8 cellular contexts compared by ENCODE assay signal in the genomic region with DNA sequence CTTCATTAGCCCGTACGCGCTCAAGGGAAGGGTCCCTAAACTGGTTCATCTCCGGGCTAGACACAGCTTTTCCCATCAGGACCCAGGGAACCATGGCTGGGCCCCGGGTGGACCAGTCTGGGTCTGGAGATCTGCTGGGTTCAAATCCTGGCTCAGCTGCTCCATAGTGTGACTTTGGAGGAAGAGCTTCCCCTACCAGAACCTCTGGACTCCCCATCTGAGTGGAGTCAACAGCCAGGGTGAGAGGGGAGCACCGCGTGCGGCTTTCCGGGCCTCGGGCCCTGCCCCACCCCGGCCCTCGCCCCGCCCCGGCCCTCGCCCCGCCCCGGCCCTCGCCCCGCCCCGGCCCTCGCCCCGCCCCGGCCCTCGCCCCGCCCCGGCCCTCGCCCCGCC. TPM values are rescaled to one million over a fixed set of nuclear protein-coding genes. Genes with fewer than 3 reads are reported as not detected.
DNase-seq lines count a peak whose midpoint lies in the region; ATAC-seq and TF ChIP-seq lines count a peak whose summit lies in the region.

No MANE protein-coding gene starts in this region.

- DNase-seq in AG10803 (ENCODE audit: low read depth): no peak
- peak; percentile 52 for DNase-seq in adipocyte (ENCODE audit: low read depth)
- DNase-seq in lower lobe of right lung: peak; percentile 65
- DNase-seq in middle frontal gyrus (ENCODE audit: extremely low spot score, low spot score): no peak
- DNase-seq in NCI-H146 (lab: John Stamatoyannopoulos, UW): no peak
- no peak for DNase-seq in gastrocnemius medialis

- in situ Hi-C loops in gastrocnemius medialis (cut with MboI; ENCODE audit: low sequenced_read_pairs in 4 of 4): no loop called here

- H3K36me3 ChIP-seq in adipocyte (ENCODE audit: control insufficient read depth, insufficient read depth, low read length, severe bottlenecking): no peaks in the 10 kb centered on the region
- H3K36me3 ChIP-seq in lower lobe of right lung: no peaks in the 10 kb centered on the region
- no peaks in the 10 kb centered on the region for H3K36me3 ChIP-seq in gastrocnemius medialis

- peak overlapping the region; percentile 39 for H3K4me3 ChIP-seq in AG10803 (ENCODE audit: low read length)
- H3K4me3 ChIP-seq in adipocyte (ENCODE audit: low read length): no peak overlapping the region
- peak overlapping the region; percentile 59 for H3K4me3 ChIP-seq in lower lobe of right lung
- H3K4me3 ChIP-seq in gastrocnemius medialis: peak overlapping the region in 1 of 4 donors; percentile 36

- no peak for TF ChIP-seq CTCF in AG10803 (conservative IDR thresholded peaks at IDR 0.05; ENCODE audit: low read length)
- no peak for TF ChIP-seq CTCF in lower lobe of right lung (IDR thresholded peaks at IDR 0.05)
- no peak for TF ChIP-seq CTCF in gastrocnemius medialis (IDR thresholded peaks at IDR 0.05 in 4 of 5, conservative IDR thresholded peaks at IDR 0.05 in 1 of 5)

- H3K4me1 ChIP-seq in adipocyte (ENCODE audit: control insufficient read depth, insufficient read depth, low read length) (peaks cover 2% of the 10 kb centered on the region), lower lobe of right lung (peaks cover 23% of the 10 kb centered on the region), gastrocnemius medialis (peaks cover 0 to 8% of the 10 kb centered on the region in 2 donors)

- H3K9me3 ChIP-seq in adipocyte (ENCODE audit: control insufficient read depth, low read length) (no peaks in the 10 kb centered on the region), lower lobe of right lung (no peaks in the 10 kb centered on the region), gastrocnemius medialis (no peaks in the 10 kb centered on the region)

- H3K27ac ChIP-seq in lower lobe of right lung: peak overlapping the region; percentile 62
- H3K27ac ChIP-seq in gastrocnemius medialis: peak overlapping the region in 1 of 4 donors; percentile 54

- TF ChIP-seq POLR2A in gastrocnemius medialis (IDR thresholded peaks at IDR 0.05): peak in 1 of 2 donors; percentile 16

- H3K9ac ChIP-seq in adipocyte (ENCODE audit: low read length): peak overlapping the region; percentile 19

- H3K27me3 ChIP-seq in adipocyte (replicated peaks; ENCODE audit: control insufficient read depth, insufficient read depth, low read length) (peaks cover 4% of the 10 kb centered on the region), lower lobe of right lung (ENCODE audit: low read depth) (no peaks in the 10 kb centered on the region), gastrocnemius medialis (no peaks in the 10 kb centered on the region)

- peak; percentile 12 for ATAC-seq in GM21390 (IDR thresholded peaks at IDR 0.05; ENCODE audit: unreplicated experiment)
- ATAC-seq in lower lobe of right lung: no peak
- no peak for ATAC-seq in gastrocnemius medialis
- no peak for ATAC-seq in HG03175 (IDR thresholded peaks at IDR 0.05; ENCODE audit: unreplicated experiment)

- intact Hi-C loops in lower lobe of right lung (cut with DNase I): no loop called here
- intact Hi-C loops in gastrocnemius medialis (cut with DNase I; ENCODE audit: low total_unique reads): loop anchor here (5.0 kb wide), 1 partner anchor 944 kb away; a partner anchor contains a TSS

RNA-seq across cellular contexts. Expression of a gene that starts 41.2 kb away (rescaled TPM):
- total RNA-seq in lower lobe of right lung: 1.3 TPM
- under 1 TPM in 3 of 4 donors, not detected in 1; 0.25 to 0.49 (median 0.26) TPM for total RNA-seq in gastrocnemius medialis

Comparison
In these comparisons a context has a peak if more than half of its experiments do, and no peak if none do; other contexts are left out.
1. DNase-seq: peak in adipocyte (single experiment) and lower lobe of right lung (single experiment); none in AG10803 (single experiment), middle frontal gyrus (single experiment), NCI-H146 (single experiment) and gastrocnemius medialis (0 of 2).